28 cellular contexts compared by ENCODE assay signal in genomic region chrX:139905041-139905440, GRCh38. TPM values are rescaled to one million over a fixed set of nuclear protein-coding genes. Genes with fewer than 3 reads are reported as not detected.
A peak's percentile ranks its signal among the peaks of the same experiment; 100 is the strongest.
DNase-seq lines count a peak whose midpoint lies in the region; ATAC-seq, FAIRE-seq and TF ChIP-seq lines count a peak whose summit lies in the region.
"Had no signal": no experiment of that assay in that cellular context is flagged by ENCODE, and none has a peak within 500 bp of the region (broad histone marks: within the 10 kb centered on the region; RNA-seq: fewer than 3 reads in every experiment).

No MANE protein-coding gene starts in this region.

- H4K20me1 ChIP-seq in astrocyte (ENCODE audit: insufficient read depth, low read length) (peaks cover 18% of the 10 kb centered on the region), endothelial cell of umbilical vein (replicated peaks; ENCODE audit: control insufficient read depth, extremely low read depth, insufficient read depth, low read length) (no peaks in the 10 kb centered on the region)

- no peak overlapping the region for H2AFZ ChIP-seq in astrocyte (ENCODE audit: low read depth, low read length)
- no peak overlapping the region for H2AFZ ChIP-seq in endothelial cell of umbilical vein (ENCODE audit: low read depth, low read length)

- intact Hi-C loops in activated naive CD4-positive, alpha-beta T cell treated with anti-CD3 and anti-CD28 coated beads for 36 hours (cut with micrococcal nuclease): no loop called here
- intact Hi-C loops in endothelial cell of umbilical vein (cut with micrococcal nuclease): loop anchor here (2.0 kb wide), 1 partner anchor 14 kb away; no protein-coding TSS in a partner anchor

- H3K27ac Mint-ChIP-seq in activated naive CD4-positive, alpha-beta T cell treated with anti-CD3 and anti-CD28 coated beads, Interleukin-2, amount 50 U/mL, for 24 hours: peak overlapping the region; percentile 41
- H3K27ac Mint-ChIP-seq in activated naive CD4-positive, alpha-beta T cell treated with anti-CD3 and anti-CD28 coated beads for 36 hours: no peak overlapping the region
- H3K27ac Mint-ChIP-seq in astrocyte (ENCODE audit: unreplicated experiment) (no peak overlapping the region), osteocyte (ENCODE audit: unreplicated experiment) (peak overlapping the region; percentile 64)
- H3K27ac Mint-ChIP-seq: B cell, CD14-positive monocyte, IgD-negative memory B cell had no signal

- dilution Hi-C loops in endothelial cell of umbilical vein (cut with MboI; ENCODE audit: extremely low pct_ligation_motif_present, low sequenced_read_pairs): no loop called here

- H3K9me3 Mint-ChIP-seq in activated naive CD4-positive, alpha-beta T cell treated with anti-CD3 and anti-CD28 coated beads, Interleukin-2, amount 50 U/mL, for 24 hours: no peaks in the 10 kb centered on the region
- no peaks in the 10 kb centered on the region for H3K9me3 Mint-ChIP-seq in activated naive CD4-positive, alpha-beta T cell treated with anti-CD3 and anti-CD28 coated beads for 36 hours
- H3K9me3 Mint-ChIP-seq in astrocyte (ENCODE audit: unreplicated experiment): no peaks in the 10 kb centered on the region
- H3K9me3 Mint-ChIP-seq in osteocyte (ENCODE audit: unreplicated experiment): peaks cover 11% of the 10 kb centered on the region
- H3K9me3 Mint-ChIP-seq: CD14-positive monocyte; CD8-positive, alpha-beta memory T cell; IgD-negative memory B cell had no signal

- H3K9ac ChIP-seq in astrocyte (ENCODE audit: low read length): peak overlapping the region; percentile 27
- H3K9ac ChIP-seq in endothelial cell of umbilical vein (replicated peaks; ENCODE audit: extremely low read depth, insufficient read depth, low read length): peak overlapping the region; percentile 31
- H3K9ac ChIP-seq: KMS-11 had no signal

- H3K4me1 ChIP-seq in astrocyte (ENCODE audit: insufficient read depth, low read length) (no peaks in the 10 kb centered on the region), endothelial cell of umbilical vein (ENCODE audit: control insufficient read depth, extremely low read depth, insufficient read depth, low read length) (peaks cover 16% of the 10 kb centered on the region)

- FAIRE-seq in astrocyte (lab: Jason Lieb, UNC): peak; percentile 90
- peak; percentile 84 for FAIRE-seq in endothelial cell of umbilical vein (lab: Jason Lieb, UNC)
- FAIRE-seq: G401.6, GM12878 had no signal

- POLR2A ChIA-PET in endothelial cell of umbilical vein (lab: Charles Lee): no interaction called here

- ATAC-seq in HG03378 (IDR thresholded peaks at IDR 0.05; ENCODE audit: unreplicated experiment): no peak
- ATAC-seq: GM12878, PC-3 had no signal

- no peak overlapping the region for H3K4me3 ChIP-seq in astrocyte (ENCODE audit: insufficient read depth, low read depth, low read length)
- H3K4me3 ChIP-seq in endothelial cell of umbilical vein (replicated peaks in 1 of 3; ENCODE audit: insufficient read depth in 1 of 3, low read depth in 1 of 3, low read length in 3 of 3): peak overlapping the region in 1 of 3 experiments; percentile 32
- H3K4me3 ChIP-seq: GM12878, HAP-1 had no signal

- no peaks in the 10 kb centered on the region for H3K36me3 ChIP-seq in astrocyte (ENCODE audit: insufficient read depth, low read length)
- H3K36me3 ChIP-seq in endothelial cell of umbilical vein (ENCODE audit: control insufficient read depth in 2 of 2, extremely low read depth in 1 of 2, insufficient read depth in 2 of 2, low read length in 2 of 2): no peaks in the 10 kb centered on the region
- H3K36me3 ChIP-seq: HAP-1 had no signal

- H3K4me2 ChIP-seq in astrocyte (ENCODE audit: low read length) (peak overlapping the region; percentile 60), endothelial cell of umbilical vein (ENCODE audit: insufficient read depth, low read length) (peak overlapping the region; percentile 67)
- H3K4me2 ChIP-seq: KMS-11 had no signal

- H3K4me1 Mint-ChIP-seq in activated naive CD4-positive, alpha-beta T cell treated with anti-CD3 and anti-CD28 coated beads, Interleukin-2, amount 50 U/mL, for 24 hours: peaks cover 36% of the 10 kb centered on the region
- peaks cover 21% of the 10 kb centered on the region for H3K4me1 Mint-ChIP-seq in activated naive CD4-positive, alpha-beta T cell treated with anti-CD3 and anti-CD28 coated beads for 36 hours (ENCODE audit: low read depth)
- peaks cover 18% of the 10 kb centered on the region for H3K4me1 Mint-ChIP-seq in astrocyte (ENCODE audit: low read depth, unreplicated experiment)
- H3K4me1 Mint-ChIP-seq in osteocyte (ENCODE audit: unreplicated experiment): peaks cover 21% of the 10 kb centered on the region

- peaks cover 4% of the 10 kb centered on the region for H3K36me3 Mint-ChIP-seq in activated naive CD4-positive, alpha-beta T cell treated with anti-CD3 and anti-CD28 coated beads, Interleukin-2, amount 50 U/mL, for 24 hours
- peaks cover 2% of the 10 kb centered on the region for H3K36me3 Mint-ChIP-seq in activated naive CD4-positive, alpha-beta T cell treated with anti-CD3 and anti-CD28 coated beads for 36 hours (ENCODE audit: low read depth)
- H3K36me3 Mint-ChIP-seq in astrocyte (ENCODE audit: low read depth, unreplicated experiment) (no peaks in the 10 kb centered on the region), osteocyte (ENCODE audit: unreplicated experiment) (no peaks in the 10 kb centered on the region)
- H3K36me3 Mint-ChIP-seq: CD14-positive monocyte; CD8-positive, alpha-beta memory T cell had no signal

- no peak for DNase-seq in activated naive CD4-positive, alpha-beta T cell treated with anti-CD3 and anti-CD28 coated beads for 36 hours
- DNase-seq in astrocyte (ENCODE audit: low read depth) (peak; percentile 18), endothelial cell of umbilical vein (ENCODE audit: low read depth, low spot score) (peak; percentile 78), osteocyte (ENCODE audit: extremely low spot score, unreplicated experiment) (no peak), DMS53 (lab: John Stamatoyannopoulos, UW) (no peak), NCI-H1092 treated with DMSO at 0.1 percent for 48 hours (lab: John Stamatoyannopoulos, UW) (no peak)
- DNase-seq: Calu3; GOT3; NCI-H1048; NCI-H146; NCI-H1930; NCI-H446 treated with DMSO at 0.1 percent for 48 hours; NCI-H526; NCI-H82; NK-92 treated with Interleukin-12 subunit alpha and Interleukin-12 subunit beta, amount 100 ng/mL, for 24 hours; PC-3 had no signal

- no peak overlapping the region for H3K4me3 Mint-ChIP-seq in activated naive CD4-positive, alpha-beta T cell treated with anti-CD3 and anti-CD28 coated beads, Interleukin-2, amount 50 U/mL, for 24 hours
- H3K4me3 Mint-ChIP-seq in activated naive CD4-positive, alpha-beta T cell treated with anti-CD3 and anti-CD28 coated beads for 36 hours: no peak overlapping the region
- H3K4me3 Mint-ChIP-seq in astrocyte (ENCODE audit: unreplicated experiment) (no peak overlapping the region), osteocyte (ENCODE audit: unreplicated experiment) (peak overlapping the region; percentile 24)
- H3K4me3 Mint-ChIP-seq: B cell; CD14-positive monocyte; CD8-positive, alpha-beta memory T cell; IgD-negative memory B cell had no signal

- TF ChIP-seq CTCF in astrocyte (IDR thresholded peaks at IDR 0.05; ENCODE audit: insufficient read depth, low read depth, low read length): no peak
- no peak for TF ChIP-seq CTCF in endothelial cell of umbilical vein (IDR thresholded peaks at IDR 0.05; ENCODE audit: extremely low read depth in 1 of 2, insufficient read depth in 1 of 2, low read depth in 1 of 2, low read length in 2 of 2)
- no peak for TF ChIP-seq CTCF in osteocyte (IDR thresholded peaks at IDR 0.05)

- no peaks in the 10 kb centered on the region for H3K9me3 ChIP-seq in astrocyte (ENCODE audit: insufficient read depth, low read depth, low read length)
- H3K9me3 ChIP-seq in endothelial cell of umbilical vein (replicated peaks; ENCODE audit: control insufficient read depth, insufficient read depth, low read length): no peaks in the 10 kb centered on the region
- H3K9me3 ChIP-seq: HAP-1 had no signal

- H3K27me3 Mint-ChIP-seq in activated naive CD4-positive, alpha-beta T cell treated with anti-CD3 and anti-CD28 coated beads, Interleukin-2, amount 50 U/mL, for 24 hours: no peaks in the 10 kb centered on the region
- H3K27me3 Mint-ChIP-seq in activated naive CD4-positive, alpha-beta T cell treated with anti-CD3 and anti-CD28 coated beads for 36 hours (ENCODE audit: low read depth): no peaks in the 10 kb centered on the region
- H3K27me3 Mint-ChIP-seq in astrocyte (ENCODE audit: low read depth, unreplicated experiment) (no peaks in the 10 kb centered on the region), osteocyte (ENCODE audit: unreplicated experiment) (no peaks in the 10 kb centered on the region)
- H3K27me3 Mint-ChIP-seq: B cell; CD8-positive, alpha-beta memory T cell; IgD-negative memory B cell had no signal

- no peaks in the 10 kb centered on the region for H3K27me3 ChIP-seq in astrocyte (ENCODE audit: insufficient read depth, low read length)
- H3K27me3 ChIP-seq in endothelial cell of umbilical vein (ENCODE audit: control insufficient read depth in 2 of 2, insufficient read depth in 2 of 2, low read length in 2 of 2): no peaks in the 10 kb centered on the region

- BruUV-seq in endothelial cell of umbilical vein (replicated peaks; lab: Mats Ljungman, UMichigan): no TSS peak

- peak overlapping the region; percentile 19 for H3K27ac ChIP-seq in astrocyte (ENCODE audit: low read depth, low read length)
- H3K27ac ChIP-seq in endothelial cell of umbilical vein (ENCODE audit: insufficient read depth, low read depth, low read length): peak overlapping the region; percentile 55
- H3K27ac ChIP-seq: 22Rv1, HL-60, KMS-11 had no signal

- H3K79me2 ChIP-seq in astrocyte (ENCODE audit: insufficient read depth, low read length) (peaks cover 29% of the 10 kb centered on the region), endothelial cell of umbilical vein (ENCODE audit: control insufficient read depth, insufficient read depth, low read length) (peaks cover 30% of the 10 kb centered on the region)

- CTCF ChIA-PET in activated naive CD4-positive, alpha-beta T cell treated with anti-CD3 and anti-CD28 coated beads for 36 hours (lab: Charles Lee): no interaction called here
- CTCF ChIA-PET in endothelial cell of umbilical vein (lab: Charles Lee): interaction anchor here (0.6 to 1.4 kb wide), 2 partner anchors 11 to 211 kb away, joined by 3 read pairs; no protein-coding TSS in a partner anchor

- no peaks in the 10 kb centered on the region for H3K9me1 ChIP-seq in endothelial cell of umbilical vein (replicated peaks; ENCODE audit: control insufficient read depth, extremely low read depth, insufficient read depth, low read length)

- TF ChIP-seq POLR2A in endothelial cell of umbilical vein (IDR thresholded peaks at IDR 0.05; ENCODE audit: low read depth, low read length): no peak

RNA-seq across cellular contexts. Expression of gene ATP11C, which starts 27.8 kb away (rescaled TPM):
- 10 to 100 TPM; 18.3 to 20.8 TPM for total RNA-seq in activated naive CD4-positive, alpha-beta T cell treated with anti-CD3 and anti-CD28 coated beads for 36 hours
- 20.1 and 24.6 TPM in 2 replicates for total RNA-seq in astrocyte
- total RNA-seq in endothelial cell of umbilical vein: 29.5 and 31.8 TPM in 2 replicates
- 6.9 and 9.1 TPM in 2 replicates for polyA plus RNA-seq in endothelial cell of umbilical vein
- 10.8 and 11.1 TPM in 2 replicates for polyA plus RNA-seq in endothelial cell of umbilical vein (2011; cell fraction: cytosol; rRNA removed)
- 23.0 and 32.7 TPM in 2 replicates for polyA plus RNA-seq in endothelial cell of umbilical vein (2011; cell fraction: nucleus; rRNA removed)
- polyA plus RNA-seq in endothelial cell of umbilical vein (2012): 18.4 and 27.5 TPM in 2 replicates
- 23.3 and 29.5 TPM in 2 replicates for polyA minus RNA-seq in endothelial cell of umbilical vein
- 14.3 TPM for polyA minus RNA-seq in endothelial cell of umbilical vein (2011; cell fraction: cytosol; rRNA and poly(A)+ RNA removed)
- polyA minus RNA-seq in endothelial cell of umbilical vein (2011; cell fraction: nucleus; rRNA and poly(A)+ RNA removed): 30.4 and 47.4 TPM in 2 replicates
- total RNA-seq in osteocyte: 24.1 and 26.2 TPM in 2 replicates

Comparison
In these comparisons a context has a peak if more than half of its experiments do, and no peak if none do; other contexts are left out.
1. H3K27ac Mint-ChIP-seq: peak in activated naive CD4-positive, alpha-beta T cell treated with anti-CD3 and anti-CD28 coated beads, Interleukin-2, amount 50 U/mL, for 24 hours (single experiment) and osteocyte (single experiment); none in activated naive CD4-positive, alpha-beta T cell treated with anti-CD3 and anti-CD28 coated beads for 36 hours (single experiment) and astrocyte (single experiment).
2. DNase-seq: peak in astrocyte (single experiment) and endothelial cell of umbilical vein (single experiment); none in activated naive CD4-positive, alpha-beta T cell treated with anti-CD3 and anti-CD28 coated beads for 36 hours (single experiment), osteocyte (single experiment), DMS53 (single experiment) and NCI-H1092 treated with DMSO at 0.1 percent for 48 hours (single experiment).